22 cellular contexts compared by ENCODE assay signal in genomic region chr3:130816873-130817445, GRCh38.
A peak's percentile ranks its signal among the peaks of the same experiment; 100 is the strongest.
DNase-seq lines count a peak whose midpoint lies in the region; ATAC-seq and TF ChIP-seq lines count a peak whose summit lies in the region.
"Had no signal": no experiment of that assay in that cellular context is flagged by ENCODE, and none has a peak within 500 bp of the region (broad histone marks: within the 10 kb centered on the region; RNA-seq: fewer than 3 reads in every experiment).

No MANE protein-coding gene starts in this region.

- H3K36me3 Mint-ChIP-seq in neural progenitor cell = peaks cover 3% of the 10 kb centered on the region
- H3K36me3 Mint-ChIP-seq in activated naive CD8-positive, alpha-beta T cell treated with anti-CD3 and anti-CD28 coated beads for 36 hours = no peaks in the 10 kb centered on the region
- H3K36me3 Mint-ChIP-seq: IgD-negative memory B cell had no signal

- H3K9me3 ChIP-seq in HEK293 (ENCODE audit: control insufficient read depth, insufficient read depth, low read depth, low read length) = no peaks in the 10 kb centered on the region
- H3K9me3 ChIP-seq in neural progenitor cell (ENCODE audit: low read depth) = no peaks in the 10 kb centered on the region
- H3K9me3 ChIP-seq: A549, HAP-1 had no signal

- H4K20me1 ChIP-seq in neural progenitor cell (ENCODE audit: low read depth) = no peaks in the 10 kb centered on the region
- H4K20me1 ChIP-seq: BLaER1 treated with 17β-estradiol and CSF1 and Interleukin-3, amounts not matched to agents 10 nM and 100 nM had no signal

- no peak overlapping the region for H3K27ac Mint-ChIP-seq in neural progenitor cell
- no peak overlapping the region for H3K27ac Mint-ChIP-seq in activated naive CD8-positive, alpha-beta T cell treated with anti-CD3 and anti-CD28 coated beads for 36 hours
- H3K27ac Mint-ChIP-seq: CD4-positive, alpha-beta T cell; IgD-negative memory B cell had no signal

- H3K4me1 ChIP-seq in HEK293 (ENCODE audit: control insufficient read depth, insufficient read depth, low read length) (no peaks in the 10 kb centered on the region), neural progenitor cell (no peaks in the 10 kb centered on the region)
- H3K4me1 ChIP-seq: HAP-1 had no signal

- no peak for ATAC-seq in HG03354 (IDR thresholded peaks at IDR 0.05; ENCODE audit: poor library complexity, severe bottlenecking, unreplicated experiment)
- ATAC-seq: A549, Panc1 had no signal

- POLR2A ChIA-PET in HEK293 (lab: Yijun Ruan, JAX) = no interaction called here

- peak; percentile 97 for DNase-seq in NCI-H146 treated with DMSO at 0.1 percent for 48 hours (lab: John Stamatoyannopoulos, UW; ENCODE audit: unreplicated experiment)
- peak; percentile 15 for DNase-seq in neural progenitor cell (ENCODE audit: low spot score)
- no peak for DNase-seq in G401 (ENCODE audit: low spot score)
- no peak for DNase-seq in activated naive CD8-positive, alpha-beta T cell treated with anti-CD3 and anti-CD28 coated beads for 36 hours
- DNase-seq: AML-193; CD4-positive, alpha-beta T cell; GM23248; NCI-H1105 treated with DMSO at 0.1 percent for 48 hours; NCI-H1694 treated with DMSO at 0.1 percent for 48 hours; NCI-H2081; NCI-H446; NCI-H524 treated with DMSO at 0.1 percent for 48 hours; SHP77 treated with DMSO at 0.1 percent for 48 hours had no signal

- H3K27me3 ChIP-seq in neural progenitor cell = no peaks in the 10 kb centered on the region
- H3K27me3 ChIP-seq: BLaER1 treated with 17β-estradiol and CSF1 and Interleukin-3, amounts not matched to agents 10 nM and 100 nM had no signal

- no peaks in the 10 kb centered on the region for H3K4me1 Mint-ChIP-seq in neural progenitor cell
- no peaks in the 10 kb centered on the region for H3K4me1 Mint-ChIP-seq in activated naive CD8-positive, alpha-beta T cell treated with anti-CD3 and anti-CD28 coated beads for 36 hours

- H3K36me3 ChIP-seq in HEK293 (ENCODE audit: control insufficient read depth in 2 of 2, insufficient read depth in 1 of 2, low read length in 2 of 2) = no peaks in the 10 kb centered on the region
- no peaks in the 10 kb centered on the region for H3K36me3 ChIP-seq in neural progenitor cell
- H3K36me3 ChIP-seq: BLaER1 treated with 17β-estradiol and CSF1 and Interleukin-3, amounts not matched to agents 10 nM and 100 nM; HAP-1 had no signal

- CTCF ChIA-PET in HEK293 (lab: Yijun Ruan, JAX) = no interaction called here

- H3K9me3 Mint-ChIP-seq in neural progenitor cell = peaks cover 3% of the 10 kb centered on the region
- H3K9me3 Mint-ChIP-seq in activated naive CD8-positive, alpha-beta T cell treated with anti-CD3 and anti-CD28 coated beads for 36 hours = no peaks in the 10 kb centered on the region
- H3K9me3 Mint-ChIP-seq: CD4-positive, alpha-beta T cell; IgD-negative memory B cell had no signal

- H3K27ac ChIP-seq in HEK293 (ENCODE audit: extremely low read depth, low read depth, low read length) (no peak overlapping the region), VCaP (peak overlapping the region; percentile 23; the same call in 1 of the 2 replicates), neural progenitor cell (no peak overlapping the region)
- H3K27ac ChIP-seq: A549; BLaER1 treated with 17β-estradiol and CSF1 and Interleukin-3, amounts not matched to agents 10 nM and 100 nM; GM23248; SK-N-MC had no signal

- no peak overlapping the region for H3K4me3 ChIP-seq in HEK293 (ENCODE audit: low read depth, low read length)
- no peak overlapping the region for H3K4me3 ChIP-seq in neural progenitor cell
- H3K4me3 ChIP-seq: A549; BLaER1 treated with 17β-estradiol and CSF1 and Interleukin-3, amounts not matched to agents 10 nM and 100 nM; GM23248; HAP-1; SK-N-MC had no signal

- no peak overlapping the region for H3K4me3 Mint-ChIP-seq in neural progenitor cell
- no peak overlapping the region for H3K4me3 Mint-ChIP-seq in activated naive CD8-positive, alpha-beta T cell treated with anti-CD3 and anti-CD28 coated beads for 36 hours
- H3K4me3 Mint-ChIP-seq: CD4-positive, alpha-beta T cell; IgD-negative memory B cell had no signal

- in situ Hi-C loops in G401 (cut with HindIII; ENCODE audit: low sequenced_read_pairs) = no loop called here

- no peak overlapping the region for H3K9ac ChIP-seq in neural progenitor cell
- H3K9ac ChIP-seq: BLaER1 treated with 17β-estradiol and CSF1 and Interleukin-3, amounts not matched to agents 10 nM and 100 nM; GM23248 had no signal

- H3K79me2 ChIP-seq in neural progenitor cell (ENCODE audit: low read depth) = no peaks in the 10 kb centered on the region

- no peaks in the 10 kb centered on the region for H3K27me3 Mint-ChIP-seq in neural progenitor cell (ENCODE audit: insufficient read depth, low read depth)
- no peaks in the 10 kb centered on the region for H3K27me3 Mint-ChIP-seq in activated naive CD8-positive, alpha-beta T cell treated with anti-CD3 and anti-CD28 coated beads for 36 hours
- H3K27me3 Mint-ChIP-seq: CD4-positive, alpha-beta T cell; IgD-negative memory B cell had no signal

- TF ChIP-seq CTCF in HEK293 (tag by site-specific recombination; IDR thresholded peaks at IDR 0.05) (no peak), VCaP (conservative IDR thresholded peaks at IDR 0.05) (no peak), neural progenitor cell (IDR thresholded peaks at IDR 0.05) (no peak)

- H2AFZ ChIP-seq in neural progenitor cell (replicated peaks) = no peak overlapping the region
- H2AFZ ChIP-seq: GM23248 had no signal

- no peaks in the 10 kb centered on the region for H3F3A ChIP-seq in neural progenitor cell (ENCODE audit: low read depth)

- H3K4me2 ChIP-seq in neural progenitor cell = no peak overlapping the region
- H3K4me2 ChIP-seq: A549; BLaER1 treated with 17β-estradiol and CSF1 and Interleukin-3, amounts not matched to agents 10 nM and 100 nM had no signal

TF ChIP-seq in HEK293, 187 proteins besides CTCF, POLR2A, EP300 and RAD21:
- no peak for TF ChIP-seq ZNF391 (tag by site-specific recombination; IDR thresholded peaks at IDR 0.05; ENCODE audit: borderline replicate concordance, low read depth)
- TF ChIP-seq ZSCAN16 (tag by site-specific recombination; IDR thresholded peaks at IDR 0.05) = no peak
- TF ChIP-seq ZBTB21 (tag by site-specific recombination; IDR thresholded peaks at IDR 0.05) = 0 out of 2 replicates have a peak, but pooled peaks have one; percentile 49
- TF ChIP-seq ATF2 (tag by site-specific recombination; IDR thresholded peaks at IDR 0.05; ENCODE audit: low read depth) = peak; percentile 84
TF ChIP-seq in HEK293: peak in this region for 2.

Comparison
In these comparisons a context has a peak if more than half of its experiments do, and no peak if none do; other contexts are left out.
1. DNase-seq: peak in NCI-H146 treated with DMSO at 0.1 percent for 48 hours (single experiment) and neural progenitor cell (single experiment); none in G401 (single experiment) and activated naive CD8-positive, alpha-beta T cell treated with anti-CD3 and anti-CD28 coated beads for 36 hours (single experiment).